ENCODE assay signal across 22 cellular contexts in genomic region chr18:9401166-9401565, GRCh38.
A peak's percentile ranks its signal among the peaks of the same experiment; 100 is the strongest.
DNase-seq lines count a peak whose midpoint lies in the region; ATAC-seq and TF ChIP-seq lines count a peak whose summit lies in the region.
"Had no signal": no experiment of that assay in that cellular context is flagged by ENCODE, and none has a peak within 500 bp of the region (broad histone marks: within the 10 kb centered on the region; RNA-seq: fewer than 3 reads in every experiment).

No MANE protein-coding gene starts in this region.

- no peaks in the 10 kb centered on the region for H3K27me3 Mint-ChIP-seq in WTC11 (ENCODE audit: low read depth)
- H3K27me3 Mint-ChIP-seq: CD4-positive, alpha-beta T cell had no signal

- CTCF ChIA-PET in WTC11 (lab: Charles Lee): interaction anchor here (0.9 kb wide), 1 partner anchor 8 kb away, joined by 3 read pairs; no protein-coding TSS in a partner anchor

- DNase-seq in Caki2 (ENCODE audit: low read depth) (peak; percentile 18), dermis blood vessel endothelial cell (peak; percentile 74), medulla oblongata (ENCODE audit: extremely low spot score) (peak; percentile 4), WTC11 (ENCODE audit: low spot score) (no peak), amygdala (lab: John Stamatoyannopoulos, UW) (no peak)
- DNase-seq: CD4-positive, alpha-beta T cell; DMS53; Karpas-422; NCI-H1092; NCI-H1417 treated with DMSO at 0.1 percent for 48 hours; NCI-H187; NCI-H2081 treated with DMSO at 0.1 percent for 48 hours; NCI-H524; NCI-H774; PC-9; Right ventricle myocardium superior; RPMI8226 had no signal

- ATAC-seq in WTC11 (no peak), HG03135 (IDR thresholded peaks at IDR 0.05; ENCODE audit: unreplicated experiment) (no peak)
- ATAC-seq: HCT116 had no signal

- in situ Hi-C loops in Caki2 (cut with HindIII; ENCODE audit: low pct_unique_long_range_greater_than_20kb, low sequenced_read_pairs): no loop called here

- H3K36me3 Mint-ChIP-seq in WTC11: peaks cover 9% of the 10 kb centered on the region

- POLR2A ChIA-PET in WTC11 (lab: Charles Lee): no interaction called here

- H3K4me3 Mint-ChIP-seq in WTC11: no peak overlapping the region
- H3K4me3 Mint-ChIP-seq: CD4-positive, alpha-beta T cell had no signal

- no peaks in the 10 kb centered on the region for H3K4me1 Mint-ChIP-seq in WTC11

- peaks cover 13% of the 10 kb centered on the region for H3K9me3 Mint-ChIP-seq in WTC11
- H3K9me3 Mint-ChIP-seq: CD4-positive, alpha-beta T cell had no signal

- H3K27ac ChIP-seq in VCaP: peak overlapping the region; percentile 14; the same call in 1 of the 2 replicates
- H3K27ac ChIP-seq: BLaER1 treated with 17β-estradiol and CSF1 and Interleukin-3, amounts not matched to agents 10 nM and 100 nM; PC-9; SJSA1 had no signal

- no peak for TF ChIP-seq CTCF in VCaP (conservative IDR thresholded peaks at IDR 0.05)
- TF ChIP-seq CTCF in WTC11 (IDR thresholded peaks at IDR 0.05): no peak

- no peak overlapping the region for H3K27ac Mint-ChIP-seq in WTC11
- H3K27ac Mint-ChIP-seq: CD4-positive, alpha-beta T cell had no signal

TF ChIP-seq in WTC11, 78 proteins besides CTCF, POLR2A, EP300 and RAD21:
- TF ChIP-seq FOXK1 (CRISPR knock-in tag; IDR thresholded peaks at IDR 0.05) (no peak), E2F5 (CRISPR knock-in tag; IDR thresholded peaks at IDR 0.05) (no peak), SP1 (CRISPR knock-in tag; conservative IDR thresholded peaks at IDR 0.05) (no peak), OVOL2 (CRISPR knock-in tag; IDR thresholded peaks at IDR 0.05; ENCODE audit: borderline replicate concordance) (no peak), FOXP4 (CRISPR knock-in tag; IDR thresholded peaks at IDR 0.05) (no peak), ZBTB21 (CRISPR knock-in tag; IDR thresholded peaks at IDR 0.05; ENCODE audit: borderline replicate concordance) (no peak), NFE2L1 (CRISPR knock-in tag; IDR thresholded peaks at IDR 0.05) (no peak), ZNF121 (CRISPR knock-in tag; IDR thresholded peaks at IDR 0.05) (no peak), JAZF1 (CRISPR knock-in tag; IDR thresholded peaks at IDR 0.05) (no peak), MXD4 (CRISPR knock-in tag; IDR thresholded peaks at IDR 0.05; ENCODE audit: borderline replicate concordance) (no peak), ZNF423 (CRISPR knock-in tag; IDR thresholded peaks at IDR 0.05) (no peak), NFATC4 (CRISPR knock-in tag; IDR thresholded peaks at IDR 0.05) (no peak), TEAD1 (CRISPR knock-in tag; IDR thresholded peaks at IDR 0.05) (no peak), PREB (CRISPR knock-in tag; IDR thresholded peaks at IDR 0.05; ENCODE audit: borderline replicate concordance) (no peak), ZNF512 (CRISPR knock-in tag; IDR thresholded peaks at IDR 0.05; ENCODE audit: borderline replicate concordance) (no peak)
- TF ChIP-seq, protein P1, sequence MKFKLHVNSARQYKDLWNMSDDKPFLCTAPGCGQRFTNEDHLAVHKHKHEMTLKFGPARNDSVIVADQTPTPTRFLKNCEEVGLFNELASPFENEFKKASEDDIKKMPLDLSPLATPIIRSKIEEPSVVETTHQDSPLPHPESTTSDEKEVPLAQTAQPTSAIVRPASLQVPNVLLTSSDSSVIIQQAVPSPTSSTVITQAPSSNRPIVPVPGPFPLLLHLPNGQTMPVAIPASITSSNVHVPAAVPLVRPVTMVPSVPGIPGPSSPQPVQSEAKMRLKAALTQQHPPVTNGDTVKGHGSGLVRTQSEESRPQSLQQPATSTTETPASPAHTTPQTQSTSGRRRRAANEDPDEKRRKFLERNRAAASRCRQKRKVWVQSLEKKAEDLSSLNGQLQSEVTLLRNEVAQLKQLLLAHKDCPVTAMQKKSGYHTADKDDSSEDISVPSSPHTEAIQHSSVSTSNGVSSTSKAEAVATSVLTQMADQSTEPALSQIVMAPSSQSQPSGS (CRISPR knock-in tag; IDR thresholded peaks at IDR 0.05; ENCODE audit: borderline replicate concordance, low read depth): no peak

Comparison
In these comparisons a context has a peak if more than half of its experiments do, and no peak if none do; other contexts are left out.
1. DNase-seq: peak in Caki2 (single experiment), dermis blood vessel endothelial cell (single experiment) and medulla oblongata (single experiment); none in WTC11 (single experiment) and amygdala (0 of 56).